ENCODE assay signal across 9 cellular contexts in the genomic region with DNA sequence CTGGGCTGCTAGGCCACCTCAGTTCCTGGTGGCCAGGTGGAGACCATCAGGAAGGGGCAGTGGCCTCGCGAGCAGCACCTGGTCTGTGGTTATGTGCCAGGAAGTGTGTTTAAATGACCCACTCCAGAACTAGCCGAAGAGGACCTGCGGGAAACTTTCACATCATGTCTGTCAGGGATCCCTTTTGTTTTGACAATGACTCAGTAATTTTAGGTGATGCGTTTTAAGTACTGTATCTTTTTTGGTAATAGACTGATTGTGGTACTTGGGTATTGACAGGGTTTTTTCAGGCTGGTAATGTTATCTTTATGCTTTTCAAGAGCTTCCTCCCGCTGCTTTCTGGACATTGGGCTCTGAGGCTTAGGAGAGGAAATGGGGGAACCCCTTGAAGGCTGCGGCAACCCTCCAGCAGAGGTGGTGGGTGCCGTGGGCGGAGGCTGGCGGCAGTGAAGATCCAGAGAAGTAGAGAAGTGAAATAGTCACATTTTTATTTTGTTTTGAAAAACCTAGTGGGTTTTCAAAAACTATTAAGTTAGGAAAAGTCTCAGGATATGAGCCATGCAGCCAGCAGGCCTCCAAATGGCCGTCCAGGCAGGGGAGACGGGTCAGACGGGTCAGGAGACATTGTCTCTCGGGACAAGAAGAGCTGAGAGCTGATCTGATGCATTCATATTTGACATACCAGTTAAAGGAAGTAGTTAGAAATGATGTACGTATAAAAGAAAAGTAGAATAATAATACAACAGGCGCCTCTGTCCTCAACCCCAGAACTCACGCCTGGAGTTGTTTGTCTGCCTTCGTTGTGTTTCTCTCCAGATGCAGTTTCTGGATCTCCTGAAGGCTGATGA. TPM values are rescaled to one million over a fixed set of nuclear protein-coding genes. Genes with fewer than 3 reads are reported as not detected.
DNase-seq lines count a peak whose midpoint lies in the region; ATAC-seq and TF ChIP-seq lines count a peak whose summit lies in the region.
"Had no signal": no experiment of that assay in that cellular context is flagged by ENCODE, and none has a peak within 500 bp of the region (broad histone marks: within the 10 kb centered on the region; RNA-seq: fewer than 3 reads in every experiment).

No MANE protein-coding gene starts in this region.

- no peaks in the 10 kb centered on the region for H3K9me3 ChIP-seq in HUES48 (ENCODE audit: control insufficient read depth, insufficient read depth, low read length)
- peaks cover 10% of the 10 kb centered on the region for H3K9me3 ChIP-seq in adipocyte (ENCODE audit: control insufficient read depth, low read length)
- H3K9me3 ChIP-seq in smooth muscle cell (replicated peaks; ENCODE audit: low read depth): peaks cover 3% of the 10 kb centered on the region

- peak; percentile 79 for ATAC-seq in GM21423 (IDR thresholded peaks at IDR 0.05; ENCODE audit: unreplicated experiment)

- H3K27ac ChIP-seq in HUES48 (ENCODE audit: low read depth, low read length) (peak overlapping the region; percentile 17), smooth muscle cell (ENCODE audit: low read depth) (peak overlapping the region; percentile 46)
- H3K27ac ChIP-seq: tibial artery had no signal

- no peaks in the 10 kb centered on the region for H3K27me3 ChIP-seq in HUES48 (ENCODE audit: control insufficient read depth, insufficient read depth, low read length)
- no peaks in the 10 kb centered on the region for H3K27me3 ChIP-seq in adipocyte (replicated peaks; ENCODE audit: control insufficient read depth, insufficient read depth, low read length)
- H3K27me3 ChIP-seq in smooth muscle cell (ENCODE audit: low read depth): no peaks in the 10 kb centered on the region
- H3K27me3 ChIP-seq: tibial artery had no signal

- WGBS in smooth muscle cell (ENCODE audit: low lambda C conversion rate): 66% methylated on average over 18 of the region's 18 CpGs

- TF ChIP-seq CTCF in smooth muscle cell (IDR thresholded peaks at IDR 0.05; ENCODE audit: borderline replicate concordance, insufficient read depth, poor library complexity, severe bottlenecking): no peak

- no peaks in the 10 kb centered on the region for H3K36me3 ChIP-seq in HUES48 (ENCODE audit: control insufficient read depth, insufficient read depth, low read length)
- H3K36me3 ChIP-seq in adipocyte (ENCODE audit: control insufficient read depth, insufficient read depth, low read length, severe bottlenecking): peaks cover 4% of the 10 kb centered on the region
- H3K36me3 ChIP-seq in smooth muscle cell (ENCODE audit: low read depth): no peaks in the 10 kb centered on the region
- H3K36me3 ChIP-seq: tibial artery had no signal

- peak overlapping the region; percentile 68 for H3K4me2 ChIP-seq in smooth muscle cell

- H3K4me3 ChIP-seq in HUES48 (ENCODE audit: low read depth, low read length): no peak overlapping the region
- no peak overlapping the region for H3K4me3 ChIP-seq in adipocyte (ENCODE audit: low read length)
- no peak overlapping the region for H3K4me3 ChIP-seq in smooth muscle cell
- H3K4me3 ChIP-seq: tibial artery had no signal

- DNase-seq in Daoy (ENCODE audit: low read depth) (peak; percentile 7), adipocyte (ENCODE audit: low read depth) (no peak), smooth muscle cell (lab: John Stamatoyannopoulos, UW; ENCODE audit: unreplicated experiment) (no peak), SIG-M5 (lab: John Stamatoyannopoulos, UW) (no peak), cerebellar nuclear complex (lab: John Stamatoyannopoulos, UW) (no peak), SIG-M5 treated with dmso at 0.1 percent for 504 hours (lab: John Stamatoyannopoulos, UW; ENCODE audit: unreplicated experiment) (no peak)

- peaks cover 94% of the 10 kb centered on the region for H3K79me2 ChIP-seq in smooth muscle cell (ENCODE audit: low read depth)

- peaks cover 6% of the 10 kb centered on the region for H3F3A ChIP-seq in smooth muscle cell (ENCODE audit: low read depth)

- H3K4me1 ChIP-seq in HUES48 (ENCODE audit: control insufficient read depth, insufficient read depth, low read length) (peaks cover 43% of the 10 kb centered on the region), adipocyte (ENCODE audit: control insufficient read depth, insufficient read depth, low read length) (peaks cover 15% of the 10 kb centered on the region), smooth muscle cell (ENCODE audit: low read depth) (peaks cover 7% of the 10 kb centered on the region)

- no peak overlapping the region for H2AFZ ChIP-seq in smooth muscle cell (ENCODE audit: low read depth)

- H3K9ac ChIP-seq in HUES48 (ENCODE audit: low read depth, low read length) (no peak overlapping the region), adipocyte (ENCODE audit: low read length) (peak overlapping the region; percentile 41), smooth muscle cell (ENCODE audit: low read depth) (no peak overlapping the region)

- H4K20me1 ChIP-seq in smooth muscle cell (ENCODE audit: low read depth): peaks cover 97% of the 10 kb centered on the region

RNA-seq across cellular contexts. Expression of gene PPP2R2D, which starts 27.7 kb away (rescaled TPM):
- total RNA-seq in Daoy (2014; rRNA removed; shearing (Covaris generic)): 15.8 and 22.3 TPM in 2 replicates
- total RNA-seq in smooth muscle cell: 25.1 and 27.1 TPM in 2 replicates
- 22.2 and 22.5 TPM in 2 replicates for polyA plus RNA-seq in smooth muscle cell

RNA-seq across cellular contexts. Expression of gene BNIP3, which starts 53.3 kb away (rescaled TPM):
- 52.9 and 53.5 TPM in 2 replicates for total RNA-seq in Daoy (2014; rRNA removed; shearing (Covaris generic))
- total RNA-seq in smooth muscle cell: 290 and 292 TPM in 2 replicates
- 213 and 244 TPM in 2 replicates for polyA plus RNA-seq in smooth muscle cell
